8 cellular contexts compared by ENCODE assay signal in genomic region chr4:77203380-77204197, GRCh38. TPM values are rescaled to one million over a fixed set of nuclear protein-coding genes. Genes with fewer than 3 reads are reported as not detected.
A peak's percentile ranks its signal among the peaks of the same experiment; 100 is the strongest.
DNase-seq lines count a peak whose midpoint lies in the region; ATAC-seq lines count a peak whose summit lies in the region.

No MANE protein-coding gene starts in this region.

- no CpG with 5 or more reads among the region's 8 CpGs for WGBS in mesendoderm (ENCODE audit: extremely low coverage, insufficient coverage, low lambda C conversion rate)

- no peaks in the 10 kb centered on the region for H3K27me3 ChIP-seq in mesendoderm (ENCODE audit: insufficient read depth, low read length, poor library complexity)

- DNase-seq in NCI-H524 (lab: John Stamatoyannopoulos, UW) = peak; percentile 67 to 69
- DNase-seq in NCI-H524 treated with DMSO at 0.1 percent for 48 hours (lab: John Stamatoyannopoulos, UW) = no peak
- peak; percentile 70 for DNase-seq in NCI-H510A treated with DMSO at 0.1 percent for 48 hours (lab: John Stamatoyannopoulos, UW)
- peak; percentile 82 for DNase-seq in activated CD8-positive, alpha-beta T cell treated with anti-CD3 and anti-CD28 coated beads, Interleukin-2, amount 10 ng/mL, durations not matched to agents 7 days and 5 days
- peak; percentile 68 to 74 (median 69) for DNase-seq in effector memory CD8-positive, alpha-beta T cell
- DNase-seq in mesendoderm = peak; percentile 92
- DNase-seq in stimulated activated CD8-positive, alpha-beta memory T cell treated with anti-CD3 and anti-CD28 coated beads, Interleukin-4, amount 100 ng/mL, for 1 hour (ENCODE audit: low read depth in 2 of 2, low spot score in 1 of 2) = peak; percentile 9 to 35

- H3K4me3 ChIP-seq in mesendoderm (ENCODE audit: low read length) = no peak overlapping the region

- H3K9me3 Mint-ChIP-seq in activated CD8-positive, alpha-beta T cell treated with anti-CD3 and anti-CD28 coated beads, Interleukin-2, amount 10 ng/mL, durations not matched to agents 7 days and 5 days (ENCODE audit: insufficient read depth) = no peaks in the 10 kb centered on the region
- no peaks in the 10 kb centered on the region for H3K9me3 Mint-ChIP-seq in effector memory CD8-positive, alpha-beta T cell

- no peak overlapping the region for H3K27ac Mint-ChIP-seq in activated CD8-positive, alpha-beta T cell treated with anti-CD3 and anti-CD28 coated beads, Interleukin-2, amount 10 ng/mL, durations not matched to agents 7 days and 5 days
- no peak overlapping the region for H3K27ac Mint-ChIP-seq in effector memory CD8-positive, alpha-beta T cell

- H3K18ac ChIP-seq in mesendoderm (ENCODE audit: low read length) = no peak overlapping the region

- H3K79me1 ChIP-seq in mesendoderm (ENCODE audit: low read length) = no peaks in the 10 kb centered on the region

- no peaks in the 10 kb centered on the region for H3K36me3 ChIP-seq in mesendoderm (ENCODE audit: control insufficient read depth, insufficient read depth, low read length)

- H3K4me1 ChIP-seq in mesendoderm (ENCODE audit: control insufficient read depth, low read depth, low read length) = no peaks in the 10 kb centered on the region

- POLR2A ChIA-PET in activated CD8-positive, alpha-beta T cell treated with anti-CD3 and anti-CD28 coated beads, Interleukin-2, amount 10 ng/mL, durations not matched to agents 7 days and 5 days (lab: Charles Lee) = interaction anchor here (0.8 to 1.4 kb wide), 3 partner anchors 46 to 151 kb away, joined by 4 to 6 read pairs (median 4); partner anchors contain the start of gene CCNI

- H2BK15ac ChIP-seq in mesendoderm (replicated peaks; ENCODE audit: low read depth) = no peak overlapping the region

- no peak overlapping the region for H2BK120ac ChIP-seq in mesendoderm (ENCODE audit: low read depth, low read length)

- no peak overlapping the region for H3K4me3 Mint-ChIP-seq in activated CD8-positive, alpha-beta T cell treated with anti-CD3 and anti-CD28 coated beads, Interleukin-2, amount 10 ng/mL, durations not matched to agents 7 days and 5 days
- no peak overlapping the region for H3K4me3 Mint-ChIP-seq in effector memory CD8-positive, alpha-beta T cell

- no peak overlapping the region for H3K56ac ChIP-seq in mesendoderm (ENCODE audit: low read length)

- no peak overlapping the region for H3K23ac ChIP-seq in mesendoderm (ENCODE audit: low read length)

- no peak overlapping the region for H4K8ac ChIP-seq in mesendoderm (ENCODE audit: low read depth, low read length)

- no peak overlapping the region for H3K9ac ChIP-seq in mesendoderm (ENCODE audit: low read length)

- H3K36me3 Mint-ChIP-seq in activated CD8-positive, alpha-beta T cell treated with anti-CD3 and anti-CD28 coated beads, Interleukin-2, amount 10 ng/mL, durations not matched to agents 7 days and 5 days (ENCODE audit: low read depth) = no peaks in the 10 kb centered on the region
- peaks cover 3% of the 10 kb centered on the region for H3K36me3 Mint-ChIP-seq in effector memory CD8-positive, alpha-beta T cell (ENCODE audit: insufficient read depth)

- no peaks in the 10 kb centered on the region for H3K79me2 ChIP-seq in mesendoderm (ENCODE audit: control insufficient read depth, insufficient read depth, low read length)

- CTCF ChIA-PET in activated CD8-positive, alpha-beta T cell treated with anti-CD3 and anti-CD28 coated beads, Interleukin-2, amount 10 ng/mL, durations not matched to agents 7 days and 5 days (lab: Charles Lee) = interaction anchor here (0.6 to 10.0 kb wide), 64 partner anchors 10 to 1055 kb away, joined by 3 to 296 read pairs (median 4); partner anchors contain the start of genes CCNG2, CCNI, NUP54 and SHROOM3

- peak; percentile 79 for ATAC-seq in HG02885 (IDR thresholded peaks at IDR 0.05; ENCODE audit: poor library complexity, unreplicated experiment)
- peak; percentile 80 for ATAC-seq in activated CD8-positive, alpha-beta T cell treated with anti-CD3 and anti-CD28 coated beads, Interleukin-2, amount 10 ng/mL, durations not matched to agents 7 days and 5 days
- ATAC-seq in effector memory CD8-positive, alpha-beta T cell (replicated peaks) = peak; percentile 75

- peaks cover 12% of the 10 kb centered on the region for H3K4me1 Mint-ChIP-seq in activated CD8-positive, alpha-beta T cell treated with anti-CD3 and anti-CD28 coated beads, Interleukin-2, amount 10 ng/mL, durations not matched to agents 7 days and 5 days (ENCODE audit: low read depth)
- H3K4me1 Mint-ChIP-seq in effector memory CD8-positive, alpha-beta T cell (ENCODE audit: low read depth in 2 of 2) = peaks cover 0 to 4% of the 10 kb centered on the region in 2 donors

- H2BK5ac ChIP-seq in mesendoderm (ENCODE audit: low read length) = no peak overlapping the region

- no peak overlapping the region for H2AK5ac ChIP-seq in mesendoderm (ENCODE audit: low read length)

- no peak overlapping the region for H4K5ac ChIP-seq in mesendoderm (ENCODE audit: low read length)

- H3K27ac ChIP-seq in mesendoderm (ENCODE audit: low read depth, low read length) = no peak overlapping the region

- peaks cover 6% of the 10 kb centered on the region for H3K27me3 Mint-ChIP-seq in activated CD8-positive, alpha-beta T cell treated with anti-CD3 and anti-CD28 coated beads, Interleukin-2, amount 10 ng/mL, durations not matched to agents 7 days and 5 days (ENCODE audit: low read depth)
- peaks cover 23 to 50% of the 10 kb centered on the region in 2 donors for H3K27me3 Mint-ChIP-seq in effector memory CD8-positive, alpha-beta T cell

- no peak overlapping the region for H3K4ac ChIP-seq in mesendoderm (ENCODE audit: low read depth, low read length)

- no peak overlapping the region for H3K4me2 ChIP-seq in mesendoderm (ENCODE audit: low read length)

RNA-seq across cellular contexts. Expression of gene CCNG2, which starts 46.6 kb away (rescaled TPM):
- total RNA-seq in activated CD8-positive, alpha-beta T cell treated with anti-CD3 and anti-CD28 coated beads, Interleukin-2, amount 10 ng/mL, durations not matched to agents 7 days and 5 days = 10 to 100 TPM; 26.9 TPM
- 4.4 TPM for polyA plus RNA-seq in mesendoderm (2013, experiment 1 of 2)
- polyA plus RNA-seq in mesendoderm (2013, experiment 2 of 2) = 3.6 TPM
